14 cellular contexts compared by ENCODE assay signal in the genomic region with DNA sequence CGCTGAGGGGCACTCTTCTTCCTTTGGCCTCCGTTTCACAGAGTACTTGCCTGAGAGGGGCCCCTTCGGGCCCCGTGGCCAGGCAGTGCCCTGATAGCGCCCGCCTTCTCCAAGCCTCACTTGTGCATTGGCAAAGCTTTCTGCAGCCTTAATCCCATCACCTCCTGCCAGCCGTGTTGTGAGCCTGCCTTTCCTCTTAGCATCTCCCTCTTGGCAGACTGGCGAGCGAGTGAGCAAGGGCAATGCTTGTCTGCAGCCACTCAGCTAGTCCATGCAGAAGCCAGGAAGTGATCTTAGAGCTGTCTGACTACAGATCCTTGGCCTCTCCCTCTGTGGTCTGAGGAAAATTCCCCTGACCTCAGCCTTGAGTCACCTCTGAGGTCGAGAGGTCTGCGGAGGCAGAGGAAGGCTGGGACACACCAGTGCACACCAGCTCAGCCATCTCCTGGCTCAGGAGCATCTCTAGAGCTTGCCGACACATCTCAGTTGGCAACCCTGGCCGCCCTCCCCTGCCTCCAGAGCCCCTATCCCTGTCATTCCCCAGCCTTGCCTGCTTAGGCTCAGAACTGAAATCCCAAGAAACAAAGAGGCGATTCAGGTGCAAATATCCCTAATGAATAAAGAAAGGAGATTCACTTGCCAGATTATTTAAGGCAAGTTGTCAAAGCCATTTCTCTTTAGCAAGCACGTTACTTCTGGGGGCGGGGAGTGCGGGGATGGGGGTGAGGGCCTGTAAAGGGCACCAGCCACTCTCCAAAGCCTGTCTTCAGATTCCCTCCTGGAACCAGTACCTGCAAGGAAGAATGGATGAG.
DNase-seq lines count a peak whose midpoint lies in the region; ATAC-seq and TF ChIP-seq lines count a peak whose summit lies in the region.
"Had no signal": no experiment of that assay in that cellular context is flagged by ENCODE, and none has a peak within 500 bp of the region (broad histone marks: within the 10 kb centered on the region; RNA-seq: fewer than 3 reads in every experiment).

No MANE protein-coding gene starts in this region.

- H3K4me3 ChIP-seq in fibroblast of the aortic adventitia (ENCODE audit: low read depth, low read length), result no peak overlapping the region
- no peak overlapping the region for H3K4me3 ChIP-seq in WERI-Rb-1 (ENCODE audit: low read depth, low read length)

- no peaks in the 10 kb centered on the region for H3K36me3 Mint-ChIP-seq in activated naive CD8-positive, alpha-beta T cell treated with anti-CD3 and anti-CD28 coated beads, Interleukin-2, amount 50 U/mL, for 24 hours (ENCODE audit: low read depth)
- H3K36me3 Mint-ChIP-seq in activated naive CD8-positive, alpha-beta T cell treated with anti-CD3 and anti-CD28 coated beads for 36 hours, result no peaks in the 10 kb centered on the region
- H3K36me3 Mint-ChIP-seq: activated naive CD8-positive, alpha-beta T cell had no signal

- H3K4me1 Mint-ChIP-seq in activated naive CD8-positive, alpha-beta T cell treated with anti-CD3 and anti-CD28 coated beads, Interleukin-2, amount 50 U/mL, for 24 hours, result no peaks in the 10 kb centered on the region
- H3K4me1 Mint-ChIP-seq in activated naive CD8-positive, alpha-beta T cell treated with anti-CD3 and anti-CD28 coated beads for 36 hours, result no peaks in the 10 kb centered on the region
- H3K4me1 Mint-ChIP-seq: activated CD4-positive, alpha-beta T cell treated with anti-CD3 and anti-CD28 coated beads, Interleukin-2, amount 10 ng/mL, durations not matched to agents 7 days and 5 days; nephron had no signal

- H3K27ac Mint-ChIP-seq in activated naive CD8-positive, alpha-beta T cell treated with anti-CD3 and anti-CD28 coated beads, Interleukin-2, amount 50 U/mL, for 24 hours, result no peak overlapping the region
- no peak overlapping the region for H3K27ac Mint-ChIP-seq in activated naive CD8-positive, alpha-beta T cell treated with anti-CD3 and anti-CD28 coated beads for 36 hours
- H3K27ac Mint-ChIP-seq: activated CD4-positive, alpha-beta T cell treated with anti-CD3 and anti-CD28 coated beads, Interleukin-2, amount 10 ng/mL, durations not matched to agents 7 days and 5 days; activated naive CD8-positive, alpha-beta T cell; nephron had no signal

- H3K36me3 ChIP-seq in WERI-Rb-1, result no peaks in the 10 kb centered on the region

- peaks cover 69% of the 10 kb centered on the region for H3K27me3 ChIP-seq in WERI-Rb-1 (ENCODE audit: insufficient read depth, low read depth, severe bottlenecking)

- DNase-seq in activated naive CD8-positive, alpha-beta T cell treated with anti-CD3 and anti-CD28 coated beads, Interleukin-2, amount 50 U/mL, for 24 hours, result peak; percentile 5
- DNase-seq in activated naive CD8-positive, alpha-beta T cell treated with anti-CD3 and anti-CD28 coated beads for 36 hours, result no peak
- DNase-seq in M059J (ENCODE audit: low read depth), result peak; percentile 91
- peak; percentile 31 for DNase-seq in fibroblast of the aortic adventitia (ENCODE audit: low read depth)
- DNase-seq in stromal cell of bone marrow (ENCODE audit: low read depth), result peak; percentile 71
- DNase-seq in WERI-Rb-1, result no peak
- DNase-seq in UCSD-AML1 (lab: John Stamatoyannopoulos, UW; ENCODE audit: unreplicated experiment), result no peak
- no peak for DNase-seq in erythroblast (lab: John Stamatoyannopoulos, UW)
- DNase-seq: activated CD4-positive, alpha-beta T cell treated with anti-CD3 and anti-CD28 coated beads, Interleukin-2, amount 10 ng/mL, durations not matched to agents 7 days and 5 days; GDM1; NCI-H1694 treated with DMSO at 0.1 percent for 48 hours had no signal

- TF ChIP-seq POLR2A in erythroblast (IDR thresholded peaks at IDR 0.05; ENCODE audit: low read length), result no peak

- no peaks in the 10 kb centered on the region for H3K9me3 ChIP-seq in WERI-Rb-1 (ENCODE audit: severe bottlenecking)

- TF ChIP-seq CTCF in fibroblast of the aortic adventitia (IDR thresholded peaks at IDR 0.05; ENCODE audit: insufficient read depth, low read length), result no peak
- TF ChIP-seq CTCF in WERI-Rb-1 (IDR thresholded peaks at IDR 0.05; ENCODE audit: low read depth, low read length), result no peak

- H3K4me3 Mint-ChIP-seq in activated naive CD8-positive, alpha-beta T cell treated with anti-CD3 and anti-CD28 coated beads, Interleukin-2, amount 50 U/mL, for 24 hours, result no peak overlapping the region
- H3K4me3 Mint-ChIP-seq in activated naive CD8-positive, alpha-beta T cell treated with anti-CD3 and anti-CD28 coated beads for 36 hours, result no peak overlapping the region
- H3K4me3 Mint-ChIP-seq: activated CD4-positive, alpha-beta T cell treated with anti-CD3 and anti-CD28 coated beads, Interleukin-2, amount 10 ng/mL, durations not matched to agents 7 days and 5 days; activated naive CD8-positive, alpha-beta T cell; nephron had no signal

- H3K27ac ChIP-seq in WERI-Rb-1, result no peak overlapping the region
- H3K27ac ChIP-seq: RWPE1 had no signal

- H3K9me3 Mint-ChIP-seq in activated naive CD8-positive, alpha-beta T cell treated with anti-CD3 and anti-CD28 coated beads, Interleukin-2, amount 50 U/mL, for 24 hours, result no peaks in the 10 kb centered on the region
- H3K9me3 Mint-ChIP-seq in activated naive CD8-positive, alpha-beta T cell treated with anti-CD3 and anti-CD28 coated beads for 36 hours, result no peaks in the 10 kb centered on the region
- H3K9me3 Mint-ChIP-seq: activated CD4-positive, alpha-beta T cell treated with anti-CD3 and anti-CD28 coated beads, Interleukin-2, amount 10 ng/mL, durations not matched to agents 7 days and 5 days had no signal

- peak; percentile 83 for ATAC-seq in activated naive CD8-positive, alpha-beta T cell treated with anti-CD3 and anti-CD28 coated beads, Interleukin-2, amount 50 U/mL, for 24 hours

- no peaks in the 10 kb centered on the region for H3K27me3 Mint-ChIP-seq in activated naive CD8-positive, alpha-beta T cell treated with anti-CD3 and anti-CD28 coated beads, Interleukin-2, amount 50 U/mL, for 24 hours
- no peaks in the 10 kb centered on the region for H3K27me3 Mint-ChIP-seq in activated naive CD8-positive, alpha-beta T cell treated with anti-CD3 and anti-CD28 coated beads for 36 hours
- H3K27me3 Mint-ChIP-seq: activated naive CD8-positive, alpha-beta T cell had no signal

Comparison
In these comparisons a context has a peak if more than half of its experiments do, and no peak if none do; other contexts are left out.
1. DNase-seq: peak in activated naive CD8-positive, alpha-beta T cell treated with anti-CD3 and anti-CD28 coated beads, Interleukin-2, amount 50 U/mL, for 24 hours (single experiment), M059J (single experiment), fibroblast of the aortic adventitia (single experiment) and stromal cell of bone marrow (single experiment); none in activated naive CD8-positive, alpha-beta T cell treated with anti-CD3 and anti-CD28 coated beads for 36 hours (single experiment), WERI-Rb-1 (single experiment), UCSD-AML1 (single experiment) and erythroblast (0 of 2).